In genomic region chr16:31328322-31329052, GRCh38 we compare ENCODE assay signal across 23 cellular contexts. TPM values are rescaled to one million over a fixed set of nuclear protein-coding genes. Genes with fewer than 3 reads are reported as not detected.
DNase-seq lines count a peak whose midpoint lies in the region; ATAC-seq and FAIRE-seq lines count a peak whose summit lies in the region.
"Had no signal": no experiment of that assay in that cellular context is flagged by ENCODE, and none has a peak within 500 bp of the region (broad histone marks: within the 10 kb centered on the region; RNA-seq: fewer than 3 reads in every experiment).

No MANE protein-coding gene starts in this region.

- peaks cover 21% of the 10 kb centered on the region for H3K36me3 Mint-ChIP-seq in T-helper 2 cell treated with Interferon-gamma antibody and Interleukin-4, amounts not matched to agents 5 μg/mL and 100 μg/mL, for 36 hours (ENCODE audit: low read depth)
- H3K36me3 Mint-ChIP-seq in activated CD8-positive, alpha-beta memory T cell treated with anti-CD3 and anti-CD28 coated beads, Interleukin-2, amount 10 ng/mL, durations not matched to agents 7 days and 5 days = peaks cover 9% of the 10 kb centered on the region

- H3K36me3 ChIP-seq in thymus (ENCODE audit: control insufficient read depth, insufficient read depth) = no peaks in the 10 kb centered on the region

- peak; percentile 90 for FAIRE-seq in HTR-8/SVneo (lab: Jason Lieb, UNC)
- FAIRE-seq: G401.6, RCC 7860 had no signal

- no peaks in the 10 kb centered on the region for H3K9me3 ChIP-seq in thymus (ENCODE audit: control insufficient read depth)

- WGBS in thymus = 79% methylated on average over 12 of the region's 12 CpGs

- CTCF ChIA-PET in activated CD8-positive, alpha-beta memory T cell treated with anti-CD3 and anti-CD28 coated beads, Interleukin-2, amount 10 ng/mL, durations not matched to agents 7 days and 5 days (lab: Charles Lee) = no interaction called here

- peak overlapping the region; percentile 11 for H3K4me3 ChIP-seq in thymus (ENCODE audit: low read length)

- no peak for DNase-seq in T-helper 2 cell treated with Interferon-gamma antibody and Interleukin-4, amounts not matched to agents 5 μg/mL and 100 μg/mL, for 36 hours (ENCODE audit: low spot score)
- DNase-seq in T-helper 2 cell (no peak), HTR-8/SVneo (ENCODE audit: insufficient read length, low spot score) (no peak), dedifferentiated amniotic fluid mesenchymal stem cell (ENCODE audit: extremely low spot score) (peak; percentile 5), SHP77 (lab: John Stamatoyannopoulos, UW) (no peak)
- no peak for DNase-seq in activated CD8-positive, alpha-beta memory T cell treated with anti-CD3 and anti-CD28 coated beads, Interleukin-2, amount 10 ng/mL, durations not matched to agents 7 days and 5 days
- DNase-seq: 8988T; Calu3; CD8-positive, alpha-beta memory T cell; DMS153; MM.1S; NCI-H1048; NCI-H1436; NCI-H187 treated with DMSO at 0.1 percent for 48 hours; NCI-H2107; NCI-H446 treated with DMSO at 0.1 percent for 48 hours; NCI-H526 treated with DMSO at 0.1 percent for 48 hours had no signal

- peaks cover 10% of the 10 kb centered on the region for H3K27me3 Mint-ChIP-seq in T-helper 2 cell treated with Interferon-gamma antibody and Interleukin-4, amounts not matched to agents 5 μg/mL and 100 μg/mL, for 36 hours (ENCODE audit: low read depth)
- H3K27me3 Mint-ChIP-seq in activated CD8-positive, alpha-beta memory T cell treated with anti-CD3 and anti-CD28 coated beads, Interleukin-2, amount 10 ng/mL, durations not matched to agents 7 days and 5 days = peaks cover 16% of the 10 kb centered on the region

- no peak overlapping the region for H3K27ac ChIP-seq in thymus (ENCODE audit: low read depth)
- H3K27ac ChIP-seq: C4-2B had no signal

- no peak overlapping the region for H3K27ac Mint-ChIP-seq in T-helper 2 cell treated with Interferon-gamma antibody and Interleukin-4, amounts not matched to agents 5 μg/mL and 100 μg/mL, for 36 hours
- H3K27ac Mint-ChIP-seq in activated CD8-positive, alpha-beta memory T cell treated with anti-CD3 and anti-CD28 coated beads, Interleukin-2, amount 10 ng/mL, durations not matched to agents 7 days and 5 days = no peak overlapping the region

- no peaks in the 10 kb centered on the region for H3K27me3 ChIP-seq in thymus (ENCODE audit: control insufficient read depth, insufficient read depth)

- H3K4me1 ChIP-seq in thymus (ENCODE audit: control insufficient read depth, insufficient read depth, low read length) = peaks cover 6% of the 10 kb centered on the region

- H3K4me1 Mint-ChIP-seq in T-helper 2 cell treated with Interferon-gamma antibody and Interleukin-4, amounts not matched to agents 5 μg/mL and 100 μg/mL, for 36 hours (ENCODE audit: low read depth) = peaks cover 17% of the 10 kb centered on the region
- H3K4me1 Mint-ChIP-seq in activated CD8-positive, alpha-beta memory T cell treated with anti-CD3 and anti-CD28 coated beads, Interleukin-2, amount 10 ng/mL, durations not matched to agents 7 days and 5 days = peaks cover 15% of the 10 kb centered on the region

- ATAC-seq in HG03175 (IDR thresholded peaks at IDR 0.05; ENCODE audit: unreplicated experiment) = no peak
- ATAC-seq in activated CD8-positive, alpha-beta memory T cell treated with anti-CD3 and anti-CD28 coated beads, Interleukin-2, amount 10 ng/mL, durations not matched to agents 7 days and 5 days = no peak

- no peaks in the 10 kb centered on the region for H3K9me3 Mint-ChIP-seq in T-helper 2 cell treated with Interferon-gamma antibody and Interleukin-4, amounts not matched to agents 5 μg/mL and 100 μg/mL, for 36 hours
- H3K9me3 Mint-ChIP-seq in activated CD8-positive, alpha-beta memory T cell treated with anti-CD3 and anti-CD28 coated beads, Interleukin-2, amount 10 ng/mL, durations not matched to agents 7 days and 5 days (ENCODE audit: low read depth) = no peaks in the 10 kb centered on the region

- peak overlapping the region; percentile 25 for H3K4me3 Mint-ChIP-seq in T-helper 2 cell treated with Interferon-gamma antibody and Interleukin-4, amounts not matched to agents 5 μg/mL and 100 μg/mL, for 36 hours
- no peak overlapping the region for H3K4me3 Mint-ChIP-seq in activated CD8-positive, alpha-beta memory T cell treated with anti-CD3 and anti-CD28 coated beads, Interleukin-2, amount 10 ng/mL, durations not matched to agents 7 days and 5 days

RNA-seq across cellular contexts. Expression of gene ITGAX, which starts 26.5 kb away (rescaled TPM):
- 15.5 TPM for polyA plus RNA-seq in thymus
- total RNA-seq in activated CD8-positive, alpha-beta memory T cell treated with anti-CD3 and anti-CD28 coated beads, Interleukin-2, amount 10 ng/mL, durations not matched to agents 7 days and 5 days = 10 to 100 TPM; 56.8 to 62.0 TPM
- total RNA-seq: LHCN-M2 had no signal
